ENCODE assay signal across 9 cellular contexts in genomic region chr17:79951361-79952264, GRCh38.
A peak's percentile ranks its signal among the peaks of the same experiment; 100 is the strongest.
DNase-seq lines count a peak whose midpoint lies in the region; ATAC-seq and TF ChIP-seq lines count a peak whose summit lies in the region.
"Had no signal": no experiment of that assay in that cellular context is flagged by ENCODE, and none has a peak within 500 bp of the region (broad histone marks: within the 10 kb centered on the region; RNA-seq: fewer than 3 reads in every experiment).

No MANE protein-coding gene starts in this region.

- intact Hi-C loops in natural killer cell (cut with micrococcal nuclease), result no loop called here
- intact Hi-C loops in esophagus muscularis mucosa (cut with DNase I), result no loop called here

- TF ChIP-seq CTCF in natural killer cell (IDR thresholded peaks at IDR 0.05) (no peak), esophagus muscularis mucosa (IDR thresholded peaks at IDR 0.05) (no peak)

- WGBS in esophagus muscularis mucosa, result 53% methylated on average over 20 of the region's 31 CpGs

- H3K27me3 Mint-ChIP-seq in natural killer cell treated with Interleukin-12 subunit alpha and Interleukin-12 subunit beta and Interleukin-15 and Interleukin-18, amount 100 ng/mL, for 72 hours, result no peaks in the 10 kb centered on the region
- peaks cover 0 to under 1% of the 10 kb centered on the region in 2 donors for H3K27me3 Mint-ChIP-seq in natural killer cell (ENCODE audit: low read depth in 2 of 2)

- peak; percentile 54 for DNase-seq in natural killer cell treated with Interleukin-12 subunit alpha and Interleukin-12 subunit beta and Interleukin-15 and Interleukin-18, amount 100 ng/mL, for 72 hours (ENCODE audit: low spot score)
- no peak for DNase-seq in natural killer cell
- no peak for DNase-seq in esophagus muscularis mucosa (ENCODE audit: extremely low spot score)
- DNase-seq in SW 1271 (lab: John Stamatoyannopoulos, UW), result no peak
- no peak for DNase-seq in NCI-H128 (lab: John Stamatoyannopoulos, UW; ENCODE audit: unreplicated experiment)
- no peak for DNase-seq in stimulated activated CD4-positive, alpha-beta T cell treated with anti-CD3 and anti-CD28 coated beads, Interleukin-12 subunit alpha, Interleukin-12 subunit beta, amount 100 ng/mL, for 4 hours
- no peak for DNase-seq in NCI-H748 (lab: John Stamatoyannopoulos, UW; ENCODE audit: unreplicated experiment)
- DNase-seq: NK-92 treated with Interleukin-12 subunit alpha and Interleukin-12 subunit beta, amount 100 ng/mL, for 24 hours had no signal

- H3K4me1 ChIP-seq in esophagus muscularis mucosa (peaks cover 15 to 23% (median 20%) of the 10 kb centered on the region in 4 donors), muscle layer of duodenum (ENCODE audit: control insufficient read depth in 1 of 2, insufficient read depth in 2 of 2, low read length in 2 of 2) (peaks cover 7 to 19% of the 10 kb centered on the region in 2 donors)

- H3K4me3 ChIP-seq in esophagus muscularis mucosa (peak overlapping the region in 3 of 4 donors; percentile 15 to 27 (median 19)), muscle layer of duodenum (ENCODE audit: low read depth in 1 of 2, low read length in 2 of 2) (peak overlapping the region; percentile 11 to 21)

- H3K27me3 ChIP-seq in esophagus muscularis mucosa (no peaks in the 10 kb centered on the region), muscle layer of duodenum (ENCODE audit: low read depth, low read length) (no peaks in the 10 kb centered on the region)

- no peak for ATAC-seq in natural killer cell treated with Interleukin-12 subunit alpha and Interleukin-12 subunit beta and Interleukin-15 and Interleukin-18, amount 100 ng/mL, for 72 hours
- no peak for ATAC-seq in natural killer cell

- no peaks in the 10 kb centered on the region for H3K4me1 Mint-ChIP-seq in natural killer cell treated with Interleukin-12 subunit alpha and Interleukin-12 subunit beta and Interleukin-15 and Interleukin-18, amount 100 ng/mL, for 72 hours (ENCODE audit: low read depth in 2 of 2)
- no peaks in the 10 kb centered on the region for H3K4me1 Mint-ChIP-seq in natural killer cell

- H3K9me3 ChIP-seq in esophagus muscularis mucosa (no peaks in the 10 kb centered on the region), muscle layer of duodenum (ENCODE audit: control insufficient read depth in 1 of 2, low read length in 2 of 2) (no peaks in the 10 kb centered on the region)

- no peak overlapping the region for H3K27ac Mint-ChIP-seq in natural killer cell treated with Interleukin-12 subunit alpha and Interleukin-12 subunit beta and Interleukin-15 and Interleukin-18, amount 100 ng/mL, for 72 hours
- H3K27ac Mint-ChIP-seq in natural killer cell, result no peak overlapping the region

- H3K36me3 Mint-ChIP-seq in natural killer cell treated with Interleukin-12 subunit alpha and Interleukin-12 subunit beta and Interleukin-15 and Interleukin-18, amount 100 ng/mL, for 72 hours, result no peaks in the 10 kb centered on the region
- no peaks in the 10 kb centered on the region for H3K36me3 Mint-ChIP-seq in natural killer cell

- no peak for TF ChIP-seq POLR2A in esophagus muscularis mucosa (IDR thresholded peaks at IDR 0.05; ENCODE audit: low read depth)

- H3K36me3 ChIP-seq in esophagus muscularis mucosa (peaks cover 12 to 39% (median 36%) of the 10 kb centered on the region in 4 donors), muscle layer of duodenum (ENCODE audit: control insufficient read depth in 1 of 2, insufficient read depth in 2 of 2, low read length in 2 of 2) (peaks cover 15 to 30% of the 10 kb centered on the region in 2 donors)

- no peaks in the 10 kb centered on the region for H3K9me3 Mint-ChIP-seq in natural killer cell treated with Interleukin-12 subunit alpha and Interleukin-12 subunit beta and Interleukin-15 and Interleukin-18, amount 100 ng/mL, for 72 hours
- no peaks in the 10 kb centered on the region for H3K9me3 Mint-ChIP-seq in natural killer cell

- H3K27ac ChIP-seq in esophagus muscularis mucosa (replicated peaks in 1 of 4), result peak overlapping the region; percentile 21 to 49 (median 44)
- H3K27ac ChIP-seq in muscle layer of duodenum (ENCODE audit: low read length), result peak overlapping the region; percentile 1

- no peak overlapping the region for H3K4me3 Mint-ChIP-seq in natural killer cell treated with Interleukin-12 subunit alpha and Interleukin-12 subunit beta and Interleukin-15 and Interleukin-18, amount 100 ng/mL, for 72 hours
- H3K4me3 Mint-ChIP-seq in natural killer cell, result no peak overlapping the region

- TF ChIP-seq EP300 in esophagus muscularis mucosa (IDR thresholded peaks at IDR 0.05), result no peak
